Comparison of ENCODE assay signal across 12 cellular contexts in the genomic region with DNA sequence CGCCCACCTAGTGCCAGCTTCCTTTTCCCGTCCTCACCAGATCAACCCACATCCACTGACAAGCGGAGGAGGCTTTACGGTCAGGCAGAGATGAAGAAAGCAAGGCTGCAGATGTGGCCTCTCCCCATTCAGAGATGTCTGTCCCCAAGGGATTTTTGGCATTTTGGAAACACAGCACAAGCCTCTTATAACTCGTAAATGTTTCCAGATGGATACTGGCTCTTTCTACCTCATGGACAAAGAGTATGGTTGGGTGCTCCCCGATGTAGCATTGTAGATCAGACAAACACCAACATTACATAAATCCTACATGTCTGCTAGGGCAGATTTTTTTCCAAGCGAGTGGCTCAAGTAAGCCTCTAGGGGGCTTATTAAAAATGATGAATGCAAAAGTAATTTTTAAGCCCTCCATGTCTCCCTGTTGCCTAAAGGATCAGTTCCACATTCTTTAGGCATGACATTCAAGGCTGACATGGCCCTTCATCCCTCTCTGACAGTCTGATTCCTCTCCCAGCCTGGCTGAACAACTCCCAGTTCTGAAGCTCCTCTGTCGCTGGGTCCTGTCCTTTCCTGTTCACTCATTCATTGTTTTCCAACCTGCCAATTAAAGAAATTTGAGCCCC. TPM values are rescaled to one million over a fixed set of nuclear protein-coding genes. Genes with fewer than 3 reads are reported as not detected.
DNase-seq lines count a peak whose midpoint lies in the region; FAIRE-seq and TF ChIP-seq lines count a peak whose summit lies in the region.
"Had no signal": no experiment of that assay in that cellular context is flagged by ENCODE, and none has a peak within 500 bp of the region (broad histone marks: within the 10 kb centered on the region; RNA-seq: fewer than 3 reads in every experiment).

No MANE protein-coding gene starts in this region.

- H3K36me3 Mint-ChIP-seq in CD4-positive, alpha-beta memory T cell: no peaks in the 10 kb centered on the region
- H3K36me3 Mint-ChIP-seq: brain; CD8-positive, alpha-beta T cell had no signal

- POLR2A ChIA-PET in H1 (lab: Charles Lee; ENCODE audit: partially characterized antibody): no interaction called here
- POLR2A ChIA-PET in CD4-positive, alpha-beta memory T cell (lab: Charles Lee; ENCODE audit: partially characterized antibody): no interaction called here

- H3K23ac ChIP-seq in H1 (ENCODE audit: insufficient read length): no peak overlapping the region

- H2BK12ac ChIP-seq in H1 (ENCODE audit: low read depth, low read length): no peak overlapping the region

- H2BK15ac ChIP-seq in H1 (ENCODE audit: low read length): no peak overlapping the region

- H2BK20ac ChIP-seq in H1 (ENCODE audit: low read length): no peak overlapping the region

- WGBS in H1 (ENCODE audit: extremely low coverage in 1 of 2, insufficient coverage in 1 of 2, insufficient read length in 1 of 2, insufficient replicate concordance in 2 of 2, low coverage in 1 of 2, low lambda C conversion rate in 2 of 2, missing lambda C conversion rate in 1 of 2), 2 experiments: 86% methylated on average over 8 of the region's 8 CpGs; no CpG with 5 or more reads in 1 of the 2 experiments
- WGBS in mesodermal cell (ENCODE audit: insufficient coverage in 2 of 2), 2 experiments: 89 to 90% methylated on average over 3 to 4 of the region's 8 CpGs
- 64 to 70% (median 69%) methylated on average over 8 of the region's 8 CpGs for WGBS in small intestine, 3 donors

- no peak overlapping the region for H3K4ac ChIP-seq in H1 (replicated peaks; ENCODE audit: insufficient read length, low read depth, low read length)

- no peak overlapping the region for H3K56ac ChIP-seq in H1 (replicated peaks; ENCODE audit: insufficient read length, low read depth, low read length)

- H3K9me3 Mint-ChIP-seq in CD4-positive, alpha-beta memory T cell: peaks cover 0 to 10% (median 4%) of the 10 kb centered on the region in 8 donors

- no peak for TF ChIP-seq POLR2A in H1 (IDR thresholded peaks at IDR 0.05; ENCODE audit: control extremely low read depth in 1 of 2, low read depth in 2 of 2, low read length in 2 of 2)

- H3K23me2 ChIP-seq in H1 (ENCODE audit: low read depth, low read length): no peaks in the 10 kb centered on the region

- H3K9me3 ChIP-seq in H1 (ENCODE audit: insufficient read depth in 2 of 2, low read depth in 1 of 2, low read length in 1 of 2): peaks cover 0 to 11% of the 10 kb centered on the region in 2 experiments; a peak in 1 of 4 replicates
- H3K9me3 ChIP-seq in mesodermal cell (ENCODE audit: control insufficient read depth, low read length): peaks cover 21% of the 10 kb centered on the region
- no peaks in the 10 kb centered on the region for H3K9me3 ChIP-seq in small intestine (ENCODE audit: control insufficient read depth, low read depth)
- no peaks in the 10 kb centered on the region for H3K9me3 ChIP-seq in CD4-positive, alpha-beta memory T cell (ENCODE audit: control insufficient read depth in 1 of 2, low read length in 2 of 2)

- H3K79me1 ChIP-seq in H1 (ENCODE audit: low read depth, low read length): no peaks in the 10 kb centered on the region

- H4K20me1 ChIP-seq in H1 (replicated peaks in 1 of 2; ENCODE audit: control insufficient read depth in 1 of 2, insufficient read depth in 2 of 2, low read length in 2 of 2): no peaks in the 10 kb centered on the region

- no peak overlapping the region for H4K8ac ChIP-seq in H1 (ENCODE audit: extremely low read depth, insufficient read depth, low read length)

- H3K4me3 Mint-ChIP-seq in CD4-positive, alpha-beta memory T cell: no peak overlapping the region
- H3K4me3 Mint-ChIP-seq: brain; CD8-positive, alpha-beta T cell had no signal

- no peak overlapping the region for H2BK5ac ChIP-seq in H1 (ENCODE audit: low read depth, low read length)

- H3K14ac ChIP-seq in H1 (ENCODE audit: insufficient read length): no peak overlapping the region

- no peak overlapping the region for H3K9ac ChIP-seq in H1 (replicated peaks in 1 of 4; ENCODE audit: extremely low read depth in 1 of 4, low read depth in 3 of 4, low read length in 3 of 4)

- CTCF ChIA-PET in H1 (lab: Charles Lee; ENCODE audit: partially characterized antibody): interaction anchor here (0.8 to 2.5 kb wide), 9 partner anchors 8 to 78 kb away, joined by 3 to 12 read pairs (median 4); no protein-coding TSS in a partner anchor
- CTCF ChIA-PET in CD4-positive, alpha-beta memory T cell (lab: Charles Lee; ENCODE audit: partially characterized antibody): no interaction called here

- H3K79me2 ChIP-seq in ACC112 (ENCODE audit: control insufficient read depth, insufficient read depth, low read length, unreplicated experiment): no peaks in the 10 kb centered on the region
- no peaks in the 10 kb centered on the region for H3K79me2 ChIP-seq in H1 (ENCODE audit: control insufficient read depth in 1 of 2, insufficient read depth in 2 of 2, low read length in 2 of 2)

- no peak overlapping the region for H3K27ac Mint-ChIP-seq in CD4-positive, alpha-beta memory T cell
- H3K27ac Mint-ChIP-seq: CD8-positive, alpha-beta T cell had no signal

- no peak overlapping the region for H4K91ac ChIP-seq in H1 (replicated peaks; ENCODE audit: insufficient read length, low read length)

- H3K4me1 ChIP-seq in ACC112 (ENCODE audit: control insufficient read depth, insufficient read depth, low read length, unreplicated experiment) (peaks cover 32% of the 10 kb centered on the region), H1 (replicated peaks in 1 of 4; ENCODE audit: control insufficient read depth in 3 of 4, insufficient read depth in 4 of 4, low read length in 3 of 4) (peaks cover 0 to 2% (median under 1%) of the 10 kb centered on the region in 4 experiments; a peak in 2 of 7 replicates), mesodermal cell (ENCODE audit: control insufficient read depth, insufficient read depth, low read length, poor library complexity, severe bottlenecking) (peaks cover 25% of the 10 kb centered on the region), small intestine (ENCODE audit: control insufficient read depth in 2 of 2, insufficient read depth in 1 of 2, low read depth in 1 of 2, low read length in 1 of 2) (no peaks in the 10 kb centered on the region)
- H3K4me1 ChIP-seq in CD4-positive, alpha-beta memory T cell (ENCODE audit: insufficient read depth, low read length): no peaks in the 10 kb centered on the region

- H3K18ac ChIP-seq in H1 (ENCODE audit: extremely low read depth, low read length): no peak overlapping the region

- H2AFZ ChIP-seq in ACC112 (ENCODE audit: low read length, unreplicated experiment) (peak overlapping the region; percentile 99), H1 (ENCODE audit: low read length) (0 out of 2 replicates have a peak overlapping the region, but pooled peaks have one; percentile 33)

- H3K27ac ChIP-seq in ACC112 (ENCODE audit: low read depth, low read length) (peak overlapping the region; percentile 75), H1 (ENCODE audit: low read depth, low read length) (no peak overlapping the region), mesodermal cell (ENCODE audit: low read depth, low read length, severe bottlenecking) (peak overlapping the region; percentile 55), small intestine (ENCODE audit: low read depth in 1 of 2, low read length in 1 of 2) (no peak overlapping the region)
- H3K27ac ChIP-seq in CD4-positive, alpha-beta memory T cell (ENCODE audit: low read depth, low read length): no peak overlapping the region

- H3K4me1 Mint-ChIP-seq in CD4-positive, alpha-beta memory T cell: no peaks in the 10 kb centered on the region

- H3K27me3 ChIP-seq in ACC112 (ENCODE audit: insufficient read depth, low read length) (no peaks in the 10 kb centered on the region), H1 (replicated peaks in 1 of 4; ENCODE audit: control insufficient read depth in 3 of 4, extremely low read depth in 1 of 4, insufficient read depth in 3 of 4, low read length in 3 of 4) (no peaks in the 10 kb centered on the region), small intestine (ENCODE audit: control insufficient read depth in 2 of 2, insufficient read depth in 2 of 2, low read length in 2 of 2) (no peaks in the 10 kb centered on the region)
- no peaks in the 10 kb centered on the region for H3K27me3 ChIP-seq in CD4-positive, alpha-beta memory T cell (ENCODE audit: insufficient read depth, low read length)

- H3K27me3 Mint-ChIP-seq in CD4-positive, alpha-beta memory T cell: peaks cover 5 to 6% of the 10 kb centered on the region in 2 donors
- H3K27me3 Mint-ChIP-seq: brain had no signal

- H3K4me2 ChIP-seq in H1 (ENCODE audit: insufficient read depth in 1 of 2, low read depth in 2 of 2, low read length in 2 of 2): no peak overlapping the region

- FAIRE-seq in H1 (lab: Jason Lieb, UNC): no peak
- no peak for FAIRE-seq in small intestine (lab: Jason Lieb, UNC)

- DNase-seq in HS-5 (ENCODE audit: low read depth) (peak; percentile 54), H1 (ENCODE audit: low read depth in 1 of 2, low spot score in 2 of 2) (peak in 1 of 2 experiments; percentile 30), small intestine (no peak), HuH-7.5 (ENCODE audit: low spot score) (no peak), T1000 (lab: John Stamatoyannopoulos, UW) (no peak)
- no peak for DNase-seq in CD4-positive, alpha-beta memory T cell
- DNase-seq: CD8-positive, alpha-beta T cell; stimulated activated CD4-positive, alpha-beta T cell treated with anti-CD3 and anti-CD28 coated beads, Interleukin-4, amount 100 ng/mL, for 4 hours had no signal

- TF ChIP-seq EP300 in H1 (IDR thresholded peaks at IDR 0.05; ENCODE audit: borderline replicate concordance in 1 of 2, low read depth in 2 of 2, low read length in 2 of 2): no peak

- intact Hi-C loops in CD4-positive, alpha-beta memory T cell (cut with micrococcal nuclease): no loop called here

- no peak overlapping the region for H4K5ac ChIP-seq in H1 (ENCODE audit: insufficient read length, low read depth, low read length)

- H2BK120ac ChIP-seq in H1 (replicated peaks; ENCODE audit: low read depth, low read length): no peak overlapping the region

- H3K36me3 ChIP-seq in ACC112 (ENCODE audit: insufficient read depth, low read length): no peaks in the 10 kb centered on the region; the same call in 1 of the 2 replicates
- H3K36me3 ChIP-seq in H1 (ENCODE audit: control insufficient read depth in 2 of 4, insufficient read depth in 4 of 4, low read length in 3 of 4): no peaks in the 10 kb centered on the region
- no peaks in the 10 kb centered on the region for H3K36me3 ChIP-seq in mesodermal cell (ENCODE audit: control insufficient read depth, insufficient read depth, low read length)
- no peaks in the 10 kb centered on the region for H3K36me3 ChIP-seq in small intestine (ENCODE audit: control insufficient read depth in 2 of 2, insufficient read depth in 2 of 2, low read length in 2 of 2)
- H3K36me3 ChIP-seq in CD4-positive, alpha-beta memory T cell (ENCODE audit: insufficient read depth, low read length): no peaks in the 10 kb centered on the region

- TF ChIP-seq CTCF in H1 (IDR thresholded peaks at IDR 0.05; ENCODE audit: control extremely low read depth in 1 of 3, insufficient read depth in 1 of 3, low read depth in 1 of 3, low read length in 3 of 3): no peak

- no peak for TF ChIP-seq RAD21 in H1 (IDR thresholded peaks at IDR 0.05 in 1 of 2, conservative IDR thresholded peaks at IDR 0.05 in 1 of 2; ENCODE audit: low read depth in 2 of 2, low read length in 2 of 2)

- H3K4me3 ChIP-seq in ACC112 (ENCODE audit: low read depth, low read length) (peak overlapping the region; percentile 11), H1 (ENCODE audit: extremely low read depth in 1 of 4, insufficient read depth in 2 of 4, low read depth in 3 of 4, low read length in 4 of 4) (no peak overlapping the region), mesodermal cell (ENCODE audit: extremely low read depth, insufficient read depth, low read length, poor library complexity, severe bottlenecking) (no peak overlapping the region), small intestine (ENCODE audit: low read depth in 1 of 2, low read length in 2 of 2) (no peak overlapping the region)
- no peak overlapping the region for H3K4me3 ChIP-seq in CD4-positive, alpha-beta memory T cell (ENCODE audit: low read length in 2 of 2)

- no peak overlapping the region for H2AK5ac ChIP-seq in H1 (ENCODE audit: low read depth, low read length)

RNA-seq across cellular contexts. Expression of a gene that starts 11.7 kb away (rescaled TPM):
- total RNA-seq in H1 (2021; fragmentation: NEBNext Ultra II Directional; extraction: Animal tissue kit (Norgen Biotek cat#: 25700)): not detected in 2 replicates
- polyA plus RNA-seq in H1 (2011; rRNA removed) (0.03 TPM in 1 of 2 replicates, not detected in the other), small intestine (1 to 10 TPM in 1 of 3 donors, not detected in 2; 7.5 TPM)
- not detected for polyA plus RNA-seq in H1 (2011; cell fraction: cytosol; rRNA removed)
- polyA plus RNA-seq in H1 (2011; cell fraction: nucleus; rRNA removed): not detected
- polyA plus RNA-seq in H1 (2012, experiment 1 of 2): not detected in 4 replicates
- not detected for polyA plus RNA-seq in H1 (2012, experiment 2 of 2)
- polyA plus RNA-seq in H1 (2013, experiment 1 of 2): 0.08 TPM
- 0.11 TPM for polyA plus RNA-seq in H1 (2013, experiment 2 of 2)
- not detected in 2 replicates for polyA minus RNA-seq in H1 (2011; rRNA and poly(A)+ RNA removed)
- polyA minus RNA-seq in H1 (2011; cell fraction: cytosol; rRNA and poly(A)+ RNA removed): not detected
- not detected for polyA minus RNA-seq in H1 (2011; cell fraction: nucleus; rRNA and poly(A)+ RNA removed)
- 1.6 TPM for polyA plus RNA-seq in mesodermal cell (2013, experiment 1 of 2)
- 2.6 TPM for polyA plus RNA-seq in mesodermal cell (2013, experiment 2 of 2)
- total RNA-seq in CD4-positive, alpha-beta memory T cell: not detected
- not detected for polyA plus RNA-seq in CD4-positive, alpha-beta memory T cell
- total RNA-seq: activated CD8-positive, alpha-beta memory T cell treated with anti-CD3 and anti-CD28 coated beads for 36 hours; CD8-positive, alpha-beta T cell had no signal

Comparison
In these comparisons a context has a peak if more than half of its experiments do, and no peak if none do; other contexts are left out.
1. H3K27ac ChIP-seq: peak in ACC112 (single experiment) and mesodermal cell (single experiment); none in H1 (single experiment), small intestine (0 of 2) and CD4-positive, alpha-beta memory T cell (single experiment).